Comparison of ENCODE assay signal across 17 cellular contexts in genomic region chr5:6719896-6720560, GRCh38. TPM values are rescaled to one million over a fixed set of nuclear protein-coding genes. Genes with fewer than 3 reads are reported as not detected.
DNase-seq lines count a peak whose midpoint lies in the region; ATAC-seq and TF ChIP-seq lines count a peak whose summit lies in the region.
"Had no signal": no experiment of that assay in that cellular context is flagged by ENCODE, and none has a peak within 500 bp of the region (broad histone marks: within the 10 kb centered on the region; RNA-seq: fewer than 3 reads in every experiment).

No MANE protein-coding gene starts in this region.

- H3K4me2 ChIP-seq in KMS-11: peak overlapping the region; percentile 22; the same call in 1 of the 2 replicates
- H3K4me2 ChIP-seq: SK-N-SH had no signal

- H3K4me3 Mint-ChIP-seq in CD4-positive, alpha-beta memory T cell: peak overlapping the region in 4 of 8 donors; percentile 46 to 59 (median 55)
- H3K4me3 Mint-ChIP-seq in central memory CD8-positive, alpha-beta T cell: peak overlapping the region; percentile 8
- H3K4me3 Mint-ChIP-seq in neural crest cell: peak overlapping the region; percentile 40
- H3K4me3 Mint-ChIP-seq: activated CD4-positive, alpha-beta T cell treated with anti-CD3 and anti-CD28 coated beads for 36 hours; CD14-positive monocyte; H9 had no signal

- intact Hi-C loops in CD4-positive, alpha-beta memory T cell (cut with micrococcal nuclease): loop anchor here (10.0 kb wide), 1 partner anchor 1225 kb away; no protein-coding TSS in a partner anchor

- ATAC-seq in central memory CD8-positive, alpha-beta T cell (replicated peaks; ENCODE audit: extremely low read depth, poor library complexity, severe bottlenecking): no peak
- no peak for ATAC-seq in GM18517 (IDR thresholded peaks at IDR 0.05; ENCODE audit: unreplicated experiment)
- ATAC-seq: activated CD4-positive, alpha-beta T cell treated with anti-CD3 and anti-CD28 coated beads for 36 hours; body of pancreas had no signal

- H3K36me3 ChIP-seq in CD4-positive, alpha-beta memory T cell (ENCODE audit: insufficient read depth, low read length): peaks cover 11% of the 10 kb centered on the region
- no peaks in the 10 kb centered on the region for H3K36me3 ChIP-seq in KMS-11 (ENCODE audit: insufficient read depth)

- peaks cover 74% of the 10 kb centered on the region for H3K4me1 ChIP-seq in CD4-positive, alpha-beta memory T cell (ENCODE audit: insufficient read depth, low read length)
- peaks cover 95% of the 10 kb centered on the region for H3K4me1 ChIP-seq in KMS-11 (ENCODE audit: low read depth, poor library complexity, severe bottlenecking)

- no peak overlapping the region for H2AFZ ChIP-seq in KMS-11 (ENCODE audit: low read depth)

- POLR2A ChIA-PET in CD4-positive, alpha-beta memory T cell (lab: Charles Lee; ENCODE audit: partially characterized antibody): no interaction called here

- CTCF ChIA-PET in CD4-positive, alpha-beta memory T cell (lab: Charles Lee; ENCODE audit: partially characterized antibody): no interaction called here

- peaks cover 98% of the 10 kb centered on the region for H3K79me2 ChIP-seq in KMS-11 (ENCODE audit: insufficient read depth, low read depth)

- H3K9me3 Mint-ChIP-seq in CD4-positive, alpha-beta memory T cell: no peaks in the 10 kb centered on the region
- no peaks in the 10 kb centered on the region for H3K9me3 Mint-ChIP-seq in central memory CD8-positive, alpha-beta T cell
- H3K9me3 Mint-ChIP-seq in neural crest cell: no peaks in the 10 kb centered on the region
- H3K9me3 Mint-ChIP-seq: CD14-positive monocyte, H9 had no signal

- no peak overlapping the region for H3K9ac ChIP-seq in KMS-11
- H3K9ac ChIP-seq: SK-N-SH had no signal

- H4K20me1 ChIP-seq in KMS-11 (ENCODE audit: insufficient read depth): peaks cover 43% of the 10 kb centered on the region

- H3K9me3 ChIP-seq in CD4-positive, alpha-beta memory T cell (ENCODE audit: control insufficient read depth in 1 of 2, low read length in 2 of 2): no peaks in the 10 kb centered on the region
- H3K9me3 ChIP-seq: body of pancreas, SK-N-SH had no signal

- TF ChIP-seq CTCF in KMS-11 (conservative IDR thresholded peaks at IDR 0.05; ENCODE audit: low read depth, low read length) (no peak), neural crest cell (conservative IDR thresholded peaks at IDR 0.05) (no peak)

- no peak overlapping the region for H3K4me3 ChIP-seq in CD4-positive, alpha-beta memory T cell (ENCODE audit: low read length in 2 of 2)
- no peak overlapping the region for H3K4me3 ChIP-seq in KMS-11 (IDR thresholded peaks at IDR 0.05; ENCODE audit: insufficient read depth, low read depth, low read length)
- H3K4me3 ChIP-seq: body of pancreas had no signal

- peaks cover 72 to 98% (median 86%) of the 10 kb centered on the region in 4 donors for H3K4me1 Mint-ChIP-seq in CD4-positive, alpha-beta memory T cell
- H3K4me1 Mint-ChIP-seq in central memory CD8-positive, alpha-beta T cell: peaks cover 98% of the 10 kb centered on the region
- peaks cover 76% of the 10 kb centered on the region for H3K4me1 Mint-ChIP-seq in neural crest cell

- H3K27ac ChIP-seq in CD4-positive, alpha-beta memory T cell (ENCODE audit: low read depth, low read length): no peak overlapping the region
- H3K27ac ChIP-seq in KMS-11: no peak overlapping the region
- H3K27ac ChIP-seq: body of pancreas had no signal

- DNase-seq in CD4-positive, alpha-beta memory T cell: no peak
- DNase-seq in central memory CD8-positive, alpha-beta T cell (ENCODE audit: low spot score in 2 of 2): no peak
- DNase-seq in neural crest cell (ENCODE audit: low read depth, low spot score) (no peak), T1000 (lab: John Stamatoyannopoulos, UW) (no peak), D341Med (ENCODE audit: low spot score) (no peak)
- DNase-seq: activated CD4-positive, alpha-beta T cell treated with anti-CD3 and anti-CD28 coated beads for 36 hours; activated effector memory CD4-positive, alpha-beta T cell treated with anti-CD3 and anti-CD28 coated beads, Interleukin-2, amount 50 U/mL, for 16 hours; body of pancreas; GF-D8; glutamatergic neuron; H9; kidney glomerular epithelial cell; NCI-H2171; SK-N-SH had no signal

- H3K27me3 ChIP-seq in CD4-positive, alpha-beta memory T cell (ENCODE audit: insufficient read depth, low read length): no peaks in the 10 kb centered on the region
- H3K27me3 ChIP-seq in KMS-11 (ENCODE audit: insufficient read depth, low read depth): no peaks in the 10 kb centered on the region
- H3K27me3 ChIP-seq: body of pancreas had no signal

- H3K27ac Mint-ChIP-seq in CD4-positive, alpha-beta memory T cell: peak overlapping the region in 5 of 7 donors; percentile 30 to 91 (median 63)
- H3K27ac Mint-ChIP-seq in central memory CD8-positive, alpha-beta T cell (ENCODE audit: low read depth): no peak overlapping the region
- no peak overlapping the region for H3K27ac Mint-ChIP-seq in neural crest cell (ENCODE audit: unreplicated experiment)
- H3K27ac Mint-ChIP-seq: activated CD4-positive, alpha-beta T cell treated with anti-CD3 and anti-CD28 coated beads for 36 hours had no signal

- peaks cover 9 to 34% of the 10 kb centered on the region in 2 donors for H3K36me3 Mint-ChIP-seq in CD4-positive, alpha-beta memory T cell
- H3K36me3 Mint-ChIP-seq in central memory CD8-positive, alpha-beta T cell (ENCODE audit: insufficient read depth): peaks cover 18% of the 10 kb centered on the region
- H3K36me3 Mint-ChIP-seq in neural crest cell (ENCODE audit: low read depth): peaks cover 2% of the 10 kb centered on the region

- H3K27me3 Mint-ChIP-seq in CD4-positive, alpha-beta memory T cell: no peaks in the 10 kb centered on the region
- no peaks in the 10 kb centered on the region for H3K27me3 Mint-ChIP-seq in central memory CD8-positive, alpha-beta T cell
- H3K27me3 Mint-ChIP-seq in neural crest cell (ENCODE audit: low read depth): no peaks in the 10 kb centered on the region
- H3K27me3 Mint-ChIP-seq: activated CD4-positive, alpha-beta T cell treated with anti-CD3 and anti-CD28 coated beads for 36 hours had no signal

RNA-seq across cellular contexts. Expression of gene TENT4A, which starts 6.8 kb away (rescaled TPM):
- 10 to 100 TPM; 44.9 to 49.1 TPM for total RNA-seq in CD4-positive, alpha-beta memory T cell
- 1 to 10 TPM in 1 of 2 donors, under 1 TPM in 1; 0.55 to 1.8 TPM for polyA plus RNA-seq in CD4-positive, alpha-beta memory T cell
- 39.3 and 41.2 TPM in 2 replicates for total RNA-seq in neural crest cell

Comparison
In these comparisons a context has a peak if more than half of its experiments do, and no peak if none do; other contexts are left out.
1. H3K27ac Mint-ChIP-seq: peak in CD4-positive, alpha-beta memory T cell (5 of 7); none in central memory CD8-positive, alpha-beta T cell (single experiment) and neural crest cell (single experiment).